32 cellular contexts compared by ENCODE assay signal in the genomic region with DNA sequence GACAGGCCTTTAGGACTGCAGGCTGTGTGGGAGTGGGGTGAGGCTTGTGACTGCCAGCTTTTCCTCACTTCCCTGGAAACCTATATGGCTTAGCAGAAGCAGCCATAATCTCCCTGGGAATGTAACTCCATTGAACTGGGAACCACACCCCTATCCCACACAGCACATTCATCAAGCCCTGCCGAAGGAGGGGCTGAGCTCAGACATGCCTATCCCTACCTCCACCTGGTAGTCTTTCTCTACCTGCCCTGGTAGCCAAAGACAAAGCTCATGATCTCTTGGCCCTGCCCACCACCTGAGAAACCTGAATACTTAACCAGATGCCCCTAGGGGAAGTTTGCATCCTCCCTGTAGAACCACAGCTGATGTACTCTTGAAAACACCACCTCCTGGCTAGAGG.
"Had no signal": no experiment of that assay in that cellular context is flagged by ENCODE, and none has a peak within 500 bp of the region (broad histone marks: within the 10 kb centered on the region; RNA-seq: fewer than 3 reads in every experiment).

No MANE protein-coding gene starts in this region.

- H3K36me3 ChIP-seq: colonic mucosa, heart right ventricle, left lung, lower lobe of right lung, pancreas, prostate gland, stomach, thyroid gland, upper lobe of right lung had no signal

- H3K4me1 Mint-ChIP-seq: activated B cell treated with CpG ODN at 0.5 μM for 24 hours; nephron; stimulated activated naive B cell treated with anti-CD40 and anti-IgM and Interleukin-4, amounts not matched to agents 10 μg/mL and 1 μg/mL and 100 μg/mL, for 72 hours; T-helper 17 cell had no signal

- H3K27me3 ChIP-seq: body of pancreas, colonic mucosa, dorsolateral prefrontal cortex, heart right ventricle, left lung, pancreas, thyroid gland, upper lobe of right lung had no signal

- DNase-seq: activated B cell treated with CpG ODN at 0.5 μM for 24 hours; activated CD4-positive, alpha-beta T cell treated with anti-CD3 and anti-CD28 coated beads, Interleukin-2, amount 50 U/mL, for 1 hour; activated CD8-positive, alpha-beta T cell treated with anti-CD3 and anti-CD28 coated beads for 36 hours; activated effector memory CD4-positive, alpha-beta T cell treated with Interleukin-2 at 50 U/mL for 16 hours; activated naive CD4-positive, alpha-beta T cell treated with Interleukin-2 at 50 U/mL for 16 hours; activated T-cell treated with anti-CD3 and anti-CD28 coated beads for 4 hours; activated T-cell treated with anti-CD3 and anti-CD28 coated beads, Interleukin-2, amount 50 U/mL, for 72 hours; anterior cingulate cortex; body of pancreas; cerebellar nuclear complex; colonic mucosa; dorsolateral prefrontal cortex; effector memory CD4-positive, alpha-beta T cell; foreskin melanocyte; heart right ventricle; left lung; lower lobe of right lung; mucosa of descending colon; pancreas; retina; stimulated activated CD4-positive, alpha-beta T cell treated with anti-CD3 and anti-CD28 coated beads, Interleukin-15, amount 100 ng/mL, for 24 hours; stimulated activated CD4-positive, alpha-beta T cell treated with anti-CD3 and anti-CD28 coated beads, Interleukin-2, amount 100 ng/mL, for 24 hours; stimulated activated naive B cell treated with anti-CD40 and anti-IgM and Interleukin-4, amounts not matched to agents 10 μg/mL and 1 μg/mL and 100 μg/mL, for 72 hours; stomach; T-helper 17 cell; T1000; thyroid gland; upper lobe of right lung had no signal

- H3K4me3 ChIP-seq: body of pancreas, colonic mucosa, dorsolateral prefrontal cortex, heart right ventricle, left lung, lower lobe of right lung, mucosa of descending colon, pancreas, prostate gland, stomach, thyroid gland, upper lobe of right lung had no signal

- ATAC-seq: activated CD8-positive, alpha-beta T cell treated with anti-CD3 and anti-CD28 coated beads for 36 hours; activated T-cell treated with anti-CD3 and anti-CD28 coated beads, Interleukin-2, amount 50 U/mL, for 72 hours; body of pancreas; esophagus mucosa; heart right ventricle; left lung; lower lobe of right lung; mucosa of descending colon; pancreas; stimulated activated naive B cell treated with anti-CD40 and anti-IgM and Interleukin-4, amounts not matched to agents 10 μg/mL and 1 μg/mL and 100 μg/mL, for 72 hours; T-helper 17 cell; upper lobe of right lung had no signal

- H3K9me3 ChIP-seq: body of pancreas, colonic mucosa, lower lobe of right lung, pancreas, prostate gland, thyroid gland, upper lobe of right lung had no signal

- H3K4me3 Mint-ChIP-seq: activated B cell treated with CpG ODN at 0.5 μM for 24 hours; activated CD8-positive, alpha-beta T cell treated with anti-CD3 and anti-CD28 coated beads for 36 hours; activated naive CD8-positive, alpha-beta T cell; activated T-cell treated with anti-CD3 and anti-CD28 coated beads, Interleukin-2, amount 50 U/mL, for 72 hours; nephron; stimulated activated naive B cell treated with anti-CD40 and anti-IgM and Interleukin-4, amounts not matched to agents 10 μg/mL and 1 μg/mL and 100 μg/mL, for 72 hours; T-helper 17 cell had no signal

- H3K27ac ChIP-seq: body of pancreas, colonic mucosa, dorsolateral prefrontal cortex, heart right ventricle, left lung, lower lobe of right lung, pancreas, prostate gland, stomach, thyroid gland, upper lobe of right lung had no signal

- H3K27ac Mint-ChIP-seq: activated B cell treated with CpG ODN at 0.5 μM for 24 hours; activated CD8-positive, alpha-beta T cell treated with anti-CD3 and anti-CD28 coated beads for 36 hours; activated naive CD8-positive, alpha-beta T cell; nephron; stimulated activated naive B cell treated with anti-CD40 and anti-IgM and Interleukin-4, amounts not matched to agents 10 μg/mL and 1 μg/mL and 100 μg/mL, for 72 hours; T-helper 17 cell had no signal

- H3K4me1 ChIP-seq: body of pancreas, colonic mucosa, heart right ventricle, left lung, lower lobe of right lung, pancreas, prostate gland, stomach, thyroid gland, upper lobe of right lung had no signal

- H3K36me3 Mint-ChIP-seq: activated naive CD8-positive, alpha-beta T cell; stimulated activated naive B cell treated with anti-CD40 and anti-IgM and Interleukin-4, amounts not matched to agents 10 μg/mL and 1 μg/mL and 100 μg/mL, for 72 hours had no signal

- H3K27me3 Mint-ChIP-seq: activated B cell treated with CpG ODN at 0.5 μM for 24 hours; stimulated activated naive B cell treated with anti-CD40 and anti-IgM and Interleukin-4, amounts not matched to agents 10 μg/mL and 1 μg/mL and 100 μg/mL, for 72 hours; T-helper 17 cell had no signal
